8 cellular contexts compared by ENCODE assay signal in the genomic region with DNA sequence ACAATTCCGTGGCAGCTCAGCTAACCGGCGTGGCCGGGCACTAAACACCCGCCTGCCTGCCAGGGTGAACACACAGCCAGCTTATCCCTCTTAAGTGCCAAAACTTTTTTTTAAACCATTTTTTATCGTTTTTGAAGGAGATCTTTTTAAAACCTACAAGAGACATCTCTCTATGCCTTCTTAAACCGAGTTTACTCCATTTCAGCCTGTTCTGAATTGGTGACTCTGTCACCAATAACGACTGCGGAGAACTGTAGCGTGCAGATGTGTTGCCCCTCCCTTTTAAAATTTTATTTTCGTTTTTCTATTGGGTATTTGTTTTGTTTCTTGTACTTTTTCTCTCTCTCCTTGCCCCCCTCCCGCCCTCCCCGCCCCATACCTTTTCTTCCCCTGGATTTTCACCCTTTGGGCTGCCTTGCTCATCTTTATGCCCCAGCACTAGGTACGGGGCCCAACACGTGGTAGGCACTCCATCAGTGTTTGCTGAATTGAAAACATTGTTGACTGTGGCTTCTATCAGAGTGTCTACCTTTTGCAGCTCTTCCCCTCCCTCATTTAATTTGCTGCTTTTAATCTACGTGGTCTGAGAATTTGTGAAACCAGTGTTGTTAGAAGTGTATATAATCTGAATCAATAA. TPM values are rescaled to one million over a fixed set of nuclear protein-coding genes. Genes with fewer than 3 reads are reported as not detected.
DNase-seq lines count a peak whose midpoint lies in the region; ATAC-seq and TF ChIP-seq lines count a peak whose summit lies in the region.

No MANE protein-coding gene starts in this region.

- H3K9me3 ChIP-seq in mononuclear cell (ENCODE audit: low read depth, low read length) (no peaks in the 10 kb centered on the region), aorta (ENCODE audit: control insufficient read depth, low read length) (no peaks in the 10 kb centered on the region)

- DNase-seq in stimulated activated naive CD8-positive, alpha-beta T cell treated with anti-CD3 and anti-CD28 coated beads, Interleukin-15, Interleukin-2, amounts not matched to agents 100 U/mL and 50 U/mL, for 24 hours, result no peak
- DNase-seq in cardiac fibroblast (ENCODE audit: low read depth in 2 of 2) (no peak), aorta (peak in 1 of 2 donors; percentile 14), NCI-H748 (lab: John Stamatoyannopoulos, UW; ENCODE audit: unreplicated experiment) (no peak), NCI-H1417 treated with DMSO at 0.1 percent for 48 hours (lab: John Stamatoyannopoulos, UW) (no peak), NCI-H2107 (lab: John Stamatoyannopoulos, UW) (no peak)

- H3K4me1 ChIP-seq in mononuclear cell (ENCODE audit: insufficient read depth, low read length) (peaks cover 39% of the 10 kb centered on the region), aorta (ENCODE audit: control insufficient read depth in 1 of 2, insufficient read depth in 2 of 2, low read length in 2 of 2) (peaks cover 0 to 4% of the 10 kb centered on the region in 2 donors)

- WGBS in aorta, 2 donors, result 6 to 7% methylated on average over 15 to 16 of the region's 16 CpGs

- H3K27ac ChIP-seq in aorta (ENCODE audit: low read depth in 1 of 2, low read length in 2 of 2), result peak overlapping the region in 1 of 2 donors; percentile 22

- TF ChIP-seq CTCF in cardiac fibroblast (IDR thresholded peaks at IDR 0.05; ENCODE audit: low read depth, low read length), result no peak

- H3K27me3 ChIP-seq in mononuclear cell (ENCODE audit: insufficient read depth, low read length) (no peaks in the 10 kb centered on the region), aorta (ENCODE audit: control insufficient read depth in 1 of 2, insufficient read depth in 2 of 2, low read length in 1 of 2) (no peaks in the 10 kb centered on the region)

- peaks cover 49% of the 10 kb centered on the region for H3K4me1 Mint-ChIP-seq in stimulated activated naive CD8-positive, alpha-beta T cell treated with anti-CD3 and anti-CD28 coated beads, Interleukin-15, Interleukin-2, amounts not matched to agents 100 ng/mL and 50 ng/mL, for 24 hours (ENCODE audit: low read depth)

- H3K4me3 Mint-ChIP-seq in stimulated activated naive CD8-positive, alpha-beta T cell treated with anti-CD3 and anti-CD28 coated beads, Interleukin-15, Interleukin-2, amounts not matched to agents 100 ng/mL and 50 ng/mL, for 24 hours, result peak overlapping the region; percentile 92

- H3K27me3 Mint-ChIP-seq in stimulated activated naive CD8-positive, alpha-beta T cell treated with anti-CD3 and anti-CD28 coated beads, Interleukin-15, Interleukin-2, amounts not matched to agents 100 ng/mL and 50 ng/mL, for 24 hours, result no peaks in the 10 kb centered on the region

- H3K36me3 ChIP-seq in aorta (ENCODE audit: control insufficient read depth in 1 of 2, insufficient read depth in 2 of 2, low read length in 1 of 2), result no peaks in the 10 kb centered on the region

- H3K4me3 ChIP-seq in cardiac fibroblast (replicated peaks in 1 of 2; ENCODE audit: low read depth in 2 of 2, low read length in 2 of 2), result peak overlapping the region; percentile 91 to 92
- H3K4me3 ChIP-seq in mononuclear cell (ENCODE audit: low read length), result peak overlapping the region; percentile 90
- H3K4me3 ChIP-seq in aorta (ENCODE audit: low read length in 2 of 2), result peak overlapping the region; percentile 87 to 90

- peak overlapping the region; percentile 93 for H3K27ac Mint-ChIP-seq in stimulated activated naive CD8-positive, alpha-beta T cell treated with anti-CD3 and anti-CD28 coated beads, Interleukin-15, Interleukin-2, amounts not matched to agents 100 ng/mL and 50 ng/mL, for 24 hours

- intact Hi-C loops in aorta (cut with DNase I), result no loop called here

- ATAC-seq in stimulated activated naive CD8-positive, alpha-beta T cell treated with anti-CD3 and anti-CD28 coated beads, Interleukin-15, Interleukin-2, amounts not matched to agents 100 U/mL and 50 U/mL, for 24 hours, result no peak
- no peak for ATAC-seq in aorta (ENCODE audit: low FRiP score)

- peaks cover 26% of the 10 kb centered on the region for H3K36me3 Mint-ChIP-seq in stimulated activated naive CD8-positive, alpha-beta T cell treated with anti-CD3 and anti-CD28 coated beads, Interleukin-15, Interleukin-2, amounts not matched to agents 100 ng/mL and 50 ng/mL, for 24 hours (ENCODE audit: low read depth)

- no peaks in the 10 kb centered on the region for H3K9me3 Mint-ChIP-seq in stimulated activated naive CD8-positive, alpha-beta T cell treated with anti-CD3 and anti-CD28 coated beads, Interleukin-15, Interleukin-2, amounts not matched to agents 100 ng/mL and 50 ng/mL, for 24 hours

RNA-seq across cellular contexts. Expression of gene ZCCHC3, which starts 1.5 kb away (rescaled TPM):
- total RNA-seq in mononuclear cell, result 16.8 TPM
- total RNA-seq in aorta, result 10 to 100 TPM; 12.9 to 13.7 TPM
- 1 to 10 TPM; 7.7 to 9.3 TPM for polyA plus RNA-seq in aorta

RNA-seq across cellular contexts. Expression of gene C20orf96, which starts 8.3 kb away (rescaled TPM):
- 0.73 TPM for total RNA-seq in mononuclear cell
- 10 to 100 TPM in 1 of 2 donors, 1 to 10 TPM in 1; 4.6 to 11.1 TPM for total RNA-seq in aorta
- 1 to 10 TPM; 5.3 to 5.6 TPM for polyA plus RNA-seq in aorta

RNA-seq across cellular contexts. Expression of gene SOX12, which starts 26.5 kb away (rescaled TPM):
- total RNA-seq in mononuclear cell (1.3 TPM), aorta (10 to 100 TPM in 1 of 2 donors, 1 to 10 TPM in 1; 6.1 to 12.5 TPM)
- 1 to 10 TPM; 1.5 to 4.2 TPM for polyA plus RNA-seq in aorta

RNA-seq across cellular contexts. Expression of gene DEFB132, which starts 41.3 kb away (rescaled TPM):
- total RNA-seq in mononuclear cell, result not detected
- total RNA-seq in aorta, result not detected
- not detected for polyA plus RNA-seq in aorta

RNA-seq across cellular contexts. Expression of gene NRSN2, which starts 48.0 kb away (rescaled TPM):
- total RNA-seq in mononuclear cell, result 0.63 TPM
- 10 to 100 TPM; 31.0 to 38.0 TPM for total RNA-seq in aorta
- polyA plus RNA-seq in aorta, result 10 to 100 TPM; 12.0 to 40.6 TPM
